31 cellular contexts compared by ENCODE assay signal in genomic region chr6:77430506-77430905, GRCh38. TPM values are rescaled to one million over a fixed set of nuclear protein-coding genes. Genes with fewer than 3 reads are reported as not detected.
"Had no signal": no experiment of that assay in that cellular context is flagged by ENCODE, and none has a peak within 500 bp of the region (broad histone marks: within the 10 kb centered on the region; RNA-seq: fewer than 3 reads in every experiment).

No MANE protein-coding gene starts in this region.

- H2AFZ ChIP-seq: neural progenitor cell, parathyroid adenoma had no signal

- H3K79me2 ChIP-seq: parathyroid adenoma had no signal

- H3K27ac Mint-ChIP-seq: natural killer cell; nephron; neural progenitor cell; progenitor cell of endocrine pancreas; stimulated activated memory B cell treated with anti-CD40 and anti-IgM and Interleukin-4, amounts not matched to agents 10 μg/mL and 1 μg/mL and 100 μg/mL, for 72 hours; stimulated activated naive CD8-positive, alpha-beta T cell treated with anti-CD3 and anti-CD28 coated beads, Interleukin-15, amount 100 ng/mL, for 72 hours; type B pancreatic cell had no signal

- H3K27me3 ChIP-seq: neural progenitor cell, ovary, right lobe of liver, sigmoid colon, suprapubic skin, testis, tibial artery, transverse colon, upper lobe of right lung, uterus had no signal

- H3K27ac ChIP-seq: neural progenitor cell, ovary, parathyroid adenoma, psoas muscle, right lobe of liver, sigmoid colon, suprapubic skin, testis, tibial artery, transverse colon, upper lobe of right lung, uterus had no signal

- H3K9me3 ChIP-seq: ovary, psoas muscle, right lobe of liver, sigmoid colon, suprapubic skin, testis, tibial artery, transverse colon, upper lobe of right lung, uterus had no signal

- ATAC-seq: natural killer cell; psoas muscle; right cardiac atrium; right lobe of liver; stimulated activated memory B cell treated with anti-CD40 and anti-IgM and Interleukin-4, amounts not matched to agents 10 μg/mL and 1 μg/mL and 100 μg/mL, for 72 hours; stimulated activated naive CD8-positive, alpha-beta T cell treated with anti-CD3 and anti-CD28 coated beads, Interleukin-15, amount 100 ng/mL, for 72 hours; stimulated activated naive CD8-positive, alpha-beta T cell treated with anti-CD3 and anti-CD28 coated beads, Interleukin-15, Interleukin-2, amounts not matched to agents 100 U/mL and 50 U/mL, for 24 hours; upper lobe of right lung had no signal

- H3K36me3 ChIP-seq: neural progenitor cell, ovary, right lobe of liver, sigmoid colon, suprapubic skin, tibial artery, transverse colon, upper lobe of right lung, uterus had no signal

- H3K4me1 ChIP-seq: neural progenitor cell, parathyroid adenoma, psoas muscle, right lobe of liver, sigmoid colon, suprapubic skin, testis, transverse colon, upper lobe of right lung, uterus had no signal

- FAIRE-seq: small intestine had no signal

- H3K9ac ChIP-seq: neural progenitor cell, parathyroid adenoma had no signal

- H3K4me3 Mint-ChIP-seq: natural killer cell; nephron; neural progenitor cell; stimulated activated memory B cell treated with anti-CD40 and anti-IgM and Interleukin-4, amounts not matched to agents 10 μg/mL and 1 μg/mL and 100 μg/mL, for 72 hours; stimulated activated naive CD8-positive, alpha-beta T cell treated with anti-CD3 and anti-CD28 coated beads, Interleukin-15, amount 100 ng/mL, for 72 hours; type B pancreatic cell had no signal

- H3K27me3 Mint-ChIP-seq: progenitor cell of endocrine pancreas; stimulated activated memory B cell treated with anti-CD40 and anti-IgM and Interleukin-4, amounts not matched to agents 10 μg/mL and 1 μg/mL and 100 μg/mL, for 72 hours; stimulated activated naive CD8-positive, alpha-beta T cell treated with anti-CD3 and anti-CD28 coated beads, Interleukin-15, amount 100 ng/mL, for 72 hours; type B pancreatic cell had no signal

- H3K4me3 ChIP-seq: neural progenitor cell, ovary, psoas muscle, right lobe of liver, sigmoid colon, suprapubic skin, testis, tibial artery, transverse colon, upper lobe of right lung, uterus had no signal

- DNase-seq: natural killer cell; occipital lobe; ovary; posterior cingulate gyrus; psoas muscle; right cardiac atrium; right lobe of liver; sigmoid colon; small intestine; stimulated activated CD4-positive, alpha-beta T cell treated with anti-CD3 and anti-CD28 coated beads, Interleukin-1b, Interleukin-23, amount 100 ng/mL, for 48 hours; stimulated activated CD4-positive, alpha-beta T cell treated with anti-CD3 and anti-CD28 coated beads, Interleukin-4, amount 100 ng/mL, for 1 hour; stimulated activated CD4-positive, alpha-beta T cell treated with anti-CD3 and anti-CD28 coated beads, Interleukin-4, amount 100 ng/mL, for 4 hours; stimulated activated CD8-positive, alpha-beta memory T cell treated with anti-CD3 and anti-CD28 coated beads, Interleukin-4, amount 100 ng/mL, for 48 hours; stimulated activated naive CD4-positive, alpha-beta T cell; stimulated activated naive CD8-positive, alpha-beta T cell treated with anti-CD3 and anti-CD28 coated beads, Interleukin-15, amount 100 ng/mL, for 72 hours; stimulated activated naive CD8-positive, alpha-beta T cell treated with anti-CD3 and anti-CD28 coated beads, Interleukin-15, Interleukin-2, amounts not matched to agents 100 U/mL and 50 U/mL, for 24 hours; substantia nigra; testis; tibial artery; transverse colon; upper lobe of right lung; uterus had no signal

- H3K36me3 Mint-ChIP-seq: natural killer cell; neural progenitor cell; stimulated activated memory B cell treated with anti-CD40 and anti-IgM and Interleukin-4, amounts not matched to agents 10 μg/mL and 1 μg/mL and 100 μg/mL, for 72 hours; type B pancreatic cell had no signal

- H3K9me3 Mint-ChIP-seq: nephron, neural progenitor cell, type B pancreatic cell had no signal

- H3K4me1 Mint-ChIP-seq: natural killer cell; nephron; stimulated activated memory B cell treated with anti-CD40 and anti-IgM and Interleukin-4, amounts not matched to agents 10 μg/mL and 1 μg/mL and 100 μg/mL, for 72 hours; stimulated activated naive CD8-positive, alpha-beta T cell treated with anti-CD3 and anti-CD28 coated beads, Interleukin-15, amount 100 ng/mL, for 72 hours had no signal

- H3K4me2 ChIP-seq: neural progenitor cell had no signal

RNA-seq across cellular contexts. Expression of gene HTR1B, which starts 32.8 kb away (rescaled TPM):
- total RNA-seq: osteoblast, psoas muscle, right cardiac atrium, right lobe of liver, skeletal muscle tissue, transverse colon had no signal
- polyA plus RNA-seq: right cardiac atrium had no signal
